8 cellular contexts compared by ENCODE assay signal in the genomic region with DNA sequence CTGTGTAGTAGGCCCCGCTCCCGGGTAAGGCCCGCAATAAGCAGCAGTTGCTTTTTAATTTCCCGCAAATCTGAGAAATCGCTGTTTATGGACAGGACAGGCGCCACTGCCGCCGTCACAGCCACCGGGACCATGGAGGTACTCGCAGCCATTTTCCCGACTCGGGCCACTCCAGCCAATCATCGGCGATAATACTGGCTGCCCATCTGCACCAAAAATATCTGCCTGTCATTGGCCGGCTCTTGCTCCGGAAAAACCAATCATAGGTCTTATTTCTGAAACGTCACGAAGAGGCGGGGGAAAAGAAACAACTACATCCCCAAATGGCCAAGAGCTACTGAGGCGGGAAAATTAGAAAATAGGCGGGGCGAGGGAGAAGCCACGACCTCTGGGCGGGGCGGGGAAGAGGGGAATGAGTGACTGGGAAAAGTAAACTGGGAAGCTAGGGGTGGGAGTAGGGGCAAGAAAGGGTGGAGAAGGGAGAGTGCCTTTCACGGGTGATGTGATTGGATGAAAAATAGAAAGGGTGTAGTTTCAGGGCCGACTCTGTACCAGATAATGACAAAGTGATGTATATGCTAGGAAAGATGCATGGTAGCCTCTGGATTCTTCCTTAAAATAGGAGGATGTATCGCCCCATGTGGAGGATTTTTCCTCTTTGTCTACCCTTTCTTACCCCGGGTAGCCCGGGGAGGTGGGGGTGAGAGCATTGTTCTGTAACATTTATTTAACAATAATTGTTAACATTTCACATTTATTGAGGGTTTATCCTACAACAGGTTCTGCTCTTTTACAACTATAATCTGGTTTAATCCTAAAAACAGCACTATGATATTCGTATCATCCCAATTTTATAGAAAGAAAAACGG. TPM values are rescaled to one million over a fixed set of nuclear protein-coding genes. Genes with fewer than 3 reads are reported as not detected.
DNase-seq lines count a peak whose midpoint lies in the region; ATAC-seq lines count a peak whose summit lies in the region.

TSS of gene CDC23 (minus strand) at position 163 of the 869 bp plus-strand sequence. CDS start at position 152, 11 bp downstream.

- H3K4me3 Mint-ChIP-seq in effector memory CD8-positive, alpha-beta T cell: peak within 1 kb of the TSS; percentile 99

- peak; percentile 85 for ATAC-seq in GM21360 (IDR thresholded peaks at IDR 0.05; ENCODE audit: unreplicated experiment)
- peak; percentile 98 for ATAC-seq in effector memory CD8-positive, alpha-beta T cell (replicated peaks)

- no peaks in the 10 kb centered on the region for H3K27me3 Mint-ChIP-seq in effector memory CD8-positive, alpha-beta T cell

- peaks cover 12% of the 10 kb centered on the region for H3K36me3 Mint-ChIP-seq in effector memory CD8-positive, alpha-beta T cell (ENCODE audit: insufficient read depth)

- H3K4me1 Mint-ChIP-seq in effector memory CD8-positive, alpha-beta T cell (ENCODE audit: low read depth in 2 of 2): peaks cover 14 to 25% of the 10 kb centered on the region in 2 donors

- H3K27ac Mint-ChIP-seq in effector memory CD8-positive, alpha-beta T cell: peak within 1 kb of the TSS; percentile 98 to 99

- H3K9me3 Mint-ChIP-seq in effector memory CD8-positive, alpha-beta T cell: no peaks in the 10 kb centered on the region

- peak; percentile 84 for DNase-seq in COLO668 (lab: John Stamatoyannopoulos, UW; ENCODE audit: unreplicated experiment)
- DNase-seq in HT1080 (ENCODE audit: low read depth): peak; percentile 99
- DNase-seq in NOMO-1 treated with DMSO at 0.1 percent for 48 hours (lab: John Stamatoyannopoulos, UW; ENCODE audit: unreplicated experiment): peak; percentile 98
- peak; percentile 72 to 82 for DNase-seq in activated CD8-positive, alpha-beta memory T cell treated with anti-CD3 and anti-CD28 coated beads for 4 hours (ENCODE audit: low read depth in 2 of 2)
- peak; percentile 88 to 91 (median 89) for DNase-seq in effector memory CD8-positive, alpha-beta T cell
- peak; percentile 99 for DNase-seq in medulla oblongata (ENCODE audit: extremely low spot score)
- DNase-seq in stimulated activated CD8-positive, alpha-beta memory T cell treated with anti-CD3 and anti-CD28 coated beads, Interleukin-12 subunit alpha, Interleukin-12 subunit beta, amount 100 ng/mL, for 1 hour (ENCODE audit: low read depth): peak; percentile 86

RNA-seq across cellular contexts. Expression of gene CDC23, which starts in this region (rescaled TPM):
- 55.0 and 56.1 TPM in 2 replicates for total RNA-seq in HT1080 (2014; rRNA removed; shearing (Covaris generic))
- polyA plus RNA-seq in HT1080 (2015; cell fraction: cytosol; rRNA removed): 29.2 and 35.9 TPM in 2 replicates
- polyA plus RNA-seq in HT1080 (2015; cell fraction: nucleus; rRNA removed): 69.2 and 77.4 TPM in 2 replicates

Comparison
In these comparisons a context has a peak if more than half of its experiments do, and no peak if none do; other contexts are left out.
1. Peak in every context shown above with its lines: DNase-seq and ATAC-seq.